Comparison of ENCODE assay signal across 8 cellular contexts in genomic region chr2:131093843-131094654, GRCh38. TPM values are rescaled to one million over a fixed set of nuclear protein-coding genes. Genes with fewer than 3 reads are reported as not detected.
DNase-seq lines count a peak whose midpoint lies in the region; ATAC-seq, FAIRE-seq and TF ChIP-seq lines count a peak whose summit lies in the region.
"Not testable (repeated sequence)": the region's sequence is repeated elsewhere in the genome, so short reads cannot be mapped to it uniquely, and the experiment has no call there.

No MANE protein-coding gene starts in this region.

- 33% methylated on average over 34 of the region's 34 CpGs for WGBS in urinary bladder

- intact Hi-C loops in endothelial cell of umbilical vein (cut with micrococcal nuclease) = loop anchor here (1.0 to 10.0 kb wide), 2 partner anchors 11 to 749 kb away; partner anchors contain the start of genes IMP4 and PLEKHB2
- intact Hi-C loops in left lung (cut with DNase I) = not testable (repeated sequence)

- CTCF ChIA-PET in RWPE1 (lab: Yijun Ruan, JAX) = interaction anchor here (0.5 to 0.7 kb wide), 2 partner anchors 11 to 13 kb away, joined by 3 read pairs; partner anchors contain the start of gene PLEKHB2
- CTCF ChIA-PET in endothelial cell of umbilical vein (lab: Charles Lee) = interaction anchor here (0.9 to 2.1 kb wide), 4 partner anchors 10 to 297 kb away, joined by 4 to 7 read pairs (median 5); partner anchors contain the start of gene PLEKHB2

- BruUV-seq in endothelial cell of umbilical vein (replicated peaks; lab: Mats Ljungman, UMichigan) = TSS peak; percentile 89

- H3K4me2 ChIP-seq in endothelial cell of umbilical vein (ENCODE audit: insufficient read depth, low read length) = peak overlapping the region; percentile 50

- ATAC-seq in HG03025 (IDR thresholded peaks at IDR 0.05; ENCODE audit: low FRiP score, unreplicated experiment) = peak; percentile 3
- peak; percentile 4 for ATAC-seq in left lung

- H2AFZ ChIP-seq in endothelial cell of umbilical vein (ENCODE audit: low read depth, low read length) = peak overlapping the region; percentile 72

- not testable (repeated sequence) for H4K20me1 ChIP-seq in endothelial cell of umbilical vein (replicated peaks; ENCODE audit: control insufficient read depth, extremely low read depth, insufficient read depth, low read length)

- not testable (repeated sequence) for H3K36me3 ChIP-seq in endothelial cell of umbilical vein (ENCODE audit: control insufficient read depth in 2 of 2, extremely low read depth in 1 of 2, insufficient read depth in 2 of 2, low read length in 2 of 2); rectal smooth muscle tissue (ENCODE audit: control insufficient read depth, insufficient read depth, low read length); urinary bladder (ENCODE audit: insufficient read depth)
- H3K36me3 ChIP-seq in left lung = peaks cover 0 to 20% of the 10 kb centered on the region in 2 donors

- not testable (repeated sequence) for H3K4me1 ChIP-seq in endothelial cell of umbilical vein (ENCODE audit: control insufficient read depth, extremely low read depth, insufficient read depth, low read length); rectal smooth muscle tissue (ENCODE audit: control insufficient read depth, insufficient read depth, low read length); urinary bladder (ENCODE audit: insufficient read depth)
- peaks cover 0 to 24% of the 10 kb centered on the region in 2 donors for H3K4me1 ChIP-seq in left lung

- TF ChIP-seq CTCF in GM12875 (IDR thresholded peaks at IDR 0.05; ENCODE audit: borderline replicate concordance, insufficient read depth, low read depth, low read length); RWPE1 (conservative IDR thresholded peaks at IDR 0.05; ENCODE audit: low read depth); endothelial cell of umbilical vein (IDR thresholded peaks at IDR 0.05; ENCODE audit: extremely low read depth in 1 of 2, insufficient read depth in 1 of 2, low read depth in 1 of 2, low read length in 2 of 2); left lung (IDR thresholded peaks at IDR 0.05): not testable (repeated sequence)

- not testable (repeated sequence) for TF ChIP-seq POLR2A in endothelial cell of umbilical vein (IDR thresholded peaks at IDR 0.05; ENCODE audit: low read depth, low read length)

- dilution Hi-C loops in endothelial cell of umbilical vein (cut with MboI; ENCODE audit: extremely low pct_ligation_motif_present, low sequenced_read_pairs) = not testable (repeated sequence)

- not testable (repeated sequence) for FAIRE-seq in endothelial cell of umbilical vein (lab: Jason Lieb, UNC)

- H3K9me1 ChIP-seq in endothelial cell of umbilical vein (replicated peaks; ENCODE audit: control insufficient read depth, extremely low read depth, insufficient read depth, low read length) = not testable (repeated sequence)

- peak overlapping the region; percentile 99 for H3K9ac ChIP-seq in endothelial cell of umbilical vein (replicated peaks; ENCODE audit: extremely low read depth, insufficient read depth, low read length)
- peak overlapping the region; percentile 40 for H3K9ac ChIP-seq in rectal smooth muscle tissue (ENCODE audit: low read length)

- H3K79me2 ChIP-seq in endothelial cell of umbilical vein (ENCODE audit: control insufficient read depth, insufficient read depth, low read length) = peaks cover 40% of the 10 kb centered on the region

- peak overlapping the region; percentile 88 for H3K27ac ChIP-seq in RWPE1
- peak overlapping the region; percentile 92 for H3K27ac ChIP-seq in endothelial cell of umbilical vein (ENCODE audit: insufficient read depth, low read depth, low read length)
- H3K27ac ChIP-seq in left lung = peak overlapping the region; percentile 93 to 98
- H3K27ac ChIP-seq in rectal smooth muscle tissue (ENCODE audit: low read depth, low read length) = peak overlapping the region; percentile 95
- H3K27ac ChIP-seq in urinary bladder (ENCODE audit: low read depth) = not testable (repeated sequence)

- not testable (repeated sequence) for H3K27me3 ChIP-seq in endothelial cell of umbilical vein (ENCODE audit: control insufficient read depth in 2 of 2, insufficient read depth in 2 of 2, low read length in 2 of 2); left lung; rectal smooth muscle tissue (ENCODE audit: control insufficient read depth, insufficient read depth, low read length)

- DNase-seq in RWPE1 (ENCODE audit: low spot score); endothelial cell of umbilical vein (ENCODE audit: low read depth, low spot score); left lung: not testable (repeated sequence)
- peak; percentile 12 for DNase-seq in activated naive CD4-positive, alpha-beta T cell treated with anti-CD3 and anti-CD28 coated beads, Interleukin-2, amount 50 U/mL, for 16 hours

- H3K9me3 ChIP-seq in endothelial cell of umbilical vein (replicated peaks; ENCODE audit: control insufficient read depth, insufficient read depth, low read length); left lung: not testable (repeated sequence)

- H3K4me3 ChIP-seq in GM12875 (ENCODE audit: low read depth, low read length) (peak overlapping the region; percentile 68), endothelial cell of umbilical vein (replicated peaks in 1 of 3; ENCODE audit: insufficient read depth in 1 of 3, low read depth in 1 of 3, low read length in 3 of 3) (peak overlapping the region; percentile 86 to 100 (median 92)), left lung (peak overlapping the region; percentile 64 to 65), rectal smooth muscle tissue (ENCODE audit: low read length) (peak overlapping the region; percentile 80), urinary bladder (ENCODE audit: low read depth, low read length) (peak overlapping the region; percentile 100)

- POLR2A ChIA-PET in RWPE1 (lab: Yijun Ruan, JAX; ENCODE audit: low non-redundant PET) = not testable (repeated sequence)
- POLR2A ChIA-PET in endothelial cell of umbilical vein (lab: Charles Lee) = interaction anchor here (0.7 to 1.0 kb wide), 3 partner anchors 11 to 12 kb away, joined by 3 to 7 read pairs (median 3); partner anchors contain the start of gene PLEKHB2

RNA-seq across cellular contexts. Expression of gene FAM168B, which starts 0.8 kb away (rescaled TPM):
- total RNA-seq in endothelial cell of umbilical vein (107 and 109 TPM in 2 replicates), left lung (10 to 100 TPM; 63.3 to 73.0 TPM), urinary bladder (71.9 TPM)
- polyA plus RNA-seq in endothelial cell of umbilical vein (183 and 185 TPM in 2 replicates), urinary bladder (120 TPM)
- 83.0 and 99.0 TPM in 2 replicates for polyA plus RNA-seq in endothelial cell of umbilical vein (2011; cell fraction: cytosol; rRNA removed)
- polyA plus RNA-seq in endothelial cell of umbilical vein (2011; cell fraction: nucleus; rRNA removed) = 78.3 and 80.9 TPM in 2 replicates
- polyA plus RNA-seq in endothelial cell of umbilical vein (2012) = 77.2 and 80.8 TPM in 2 replicates
- 123 and 146 TPM in 2 replicates for polyA minus RNA-seq in endothelial cell of umbilical vein
- 58.7 TPM for polyA minus RNA-seq in endothelial cell of umbilical vein (2011; cell fraction: cytosol; rRNA and poly(A)+ RNA removed)
- polyA minus RNA-seq in endothelial cell of umbilical vein (2011; cell fraction: nucleus; rRNA and poly(A)+ RNA removed) = 40.8 and 46.9 TPM in 2 replicates

RNA-seq across cellular contexts. Expression of gene PLEKHB2, which starts 11.1 kb away (rescaled TPM):
- total RNA-seq in endothelial cell of umbilical vein = 56.5 and 56.9 TPM in 2 replicates
- polyA plus RNA-seq in endothelial cell of umbilical vein = 46.3 and 56.8 TPM in 2 replicates
- 47.4 and 51.4 TPM in 2 replicates for polyA plus RNA-seq in endothelial cell of umbilical vein (2011; cell fraction: cytosol; rRNA removed)
- polyA plus RNA-seq in endothelial cell of umbilical vein (2011; cell fraction: nucleus; rRNA removed) = 39.2 and 44.2 TPM in 2 replicates
- 68.8 and 69.9 TPM in 2 replicates for polyA plus RNA-seq in endothelial cell of umbilical vein (2012)
- 99.9 and 103 TPM in 2 replicates for polyA minus RNA-seq in endothelial cell of umbilical vein
- 36.3 TPM for polyA minus RNA-seq in endothelial cell of umbilical vein (2011; cell fraction: cytosol; rRNA and poly(A)+ RNA removed)
- polyA minus RNA-seq in endothelial cell of umbilical vein (2011; cell fraction: nucleus; rRNA and poly(A)+ RNA removed) = 28.8 and 35.6 TPM in 2 replicates
- 100 to 1,000 TPM in 1 of 2 donors, 10 to 100 TPM in 1; 86.6 to 106 TPM for total RNA-seq in left lung
- 40.4 TPM for total RNA-seq in urinary bladder
- 27.1 TPM for polyA plus RNA-seq in urinary bladder
